12 cellular contexts compared by ENCODE assay signal in genomic region chr7:127619681-127620405, GRCh38. TPM values are rescaled to one million over a fixed set of nuclear protein-coding genes. Genes with fewer than 3 reads are reported as not detected.
A peak's percentile ranks its signal among the peaks of the same experiment; 100 is the strongest.
DNase-seq lines count a peak whose midpoint lies in the region; ATAC-seq and TF ChIP-seq lines count a peak whose summit lies in the region.
"Had no signal": no experiment of that assay in that cellular context is flagged by ENCODE, and none has a peak within 500 bp of the region (broad histone marks: within the 10 kb centered on the region; RNA-seq: fewer than 3 reads in every experiment).

No MANE protein-coding gene starts in this region.

- peak overlapping the region; percentile 71 for H3K4me3 ChIP-seq in iPS-11a (ENCODE audit: low read depth, low read length)

- in situ Hi-C loops in G401 (cut with HindIII; ENCODE audit: low sequenced_read_pairs) = no loop called here

- DNase-seq in activated naive CD8-positive, alpha-beta T cell treated with anti-CD3 and anti-CD28 coated beads, Interleukin-2, amount 50 U/mL, for 24 hours = no peak
- no peak for DNase-seq in activated naive CD8-positive, alpha-beta T cell treated with anti-CD3 and anti-CD28 coated beads for 36 hours
- DNase-seq in type B pancreatic cell (ENCODE audit: extremely low spot score, unreplicated experiment) = no peak
- DNase-seq in G401 (ENCODE audit: low spot score) = no peak
- no peak for DNase-seq in NCI-H2196 (lab: John Stamatoyannopoulos, UW; ENCODE audit: unreplicated experiment)
- DNase-seq: left ventricle myocardium superior; NCI-H1436 treated with DMSO at 0.1 percent for 48 hours; stimulated activated CD4-positive, alpha-beta T cell treated with anti-CD3 and anti-CD28 coated beads, Interleukin-2, amount 100 ng/mL, for 48 hours had no signal

- peaks cover 54% of the 10 kb centered on the region for H3K27me3 Mint-ChIP-seq in activated naive CD8-positive, alpha-beta T cell treated with anti-CD3 and anti-CD28 coated beads, Interleukin-2, amount 50 U/mL, for 24 hours
- peaks cover 77% of the 10 kb centered on the region for H3K27me3 Mint-ChIP-seq in activated naive CD8-positive, alpha-beta T cell treated with anti-CD3 and anti-CD28 coated beads for 36 hours
- H3K27me3 Mint-ChIP-seq in type B pancreatic cell = peaks cover 93% of the 10 kb centered on the region

- H3K27ac Mint-ChIP-seq in activated naive CD8-positive, alpha-beta T cell treated with anti-CD3 and anti-CD28 coated beads, Interleukin-2, amount 50 U/mL, for 24 hours = no peak overlapping the region
- no peak overlapping the region for H3K27ac Mint-ChIP-seq in activated naive CD8-positive, alpha-beta T cell treated with anti-CD3 and anti-CD28 coated beads for 36 hours
- no peak overlapping the region for H3K27ac Mint-ChIP-seq in type B pancreatic cell
- H3K27ac Mint-ChIP-seq: activated CD8-positive, alpha-beta T cell treated with anti-CD3 and anti-CD28 coated beads for 36 hours had no signal

- peaks cover 12% of the 10 kb centered on the region for H3K4me1 Mint-ChIP-seq in activated naive CD8-positive, alpha-beta T cell treated with anti-CD3 and anti-CD28 coated beads, Interleukin-2, amount 50 U/mL, for 24 hours
- peaks cover 7% of the 10 kb centered on the region for H3K4me1 Mint-ChIP-seq in activated naive CD8-positive, alpha-beta T cell treated with anti-CD3 and anti-CD28 coated beads for 36 hours
- peaks cover 7% of the 10 kb centered on the region for H3K4me1 Mint-ChIP-seq in type B pancreatic cell (ENCODE audit: unreplicated experiment)

- no peaks in the 10 kb centered on the region for H3K36me3 Mint-ChIP-seq in activated naive CD8-positive, alpha-beta T cell treated with anti-CD3 and anti-CD28 coated beads, Interleukin-2, amount 50 U/mL, for 24 hours (ENCODE audit: low read depth)
- H3K36me3 Mint-ChIP-seq in activated naive CD8-positive, alpha-beta T cell treated with anti-CD3 and anti-CD28 coated beads for 36 hours = no peaks in the 10 kb centered on the region
- no peaks in the 10 kb centered on the region for H3K36me3 Mint-ChIP-seq in type B pancreatic cell

- no peak overlapping the region for H3K4me3 Mint-ChIP-seq in activated naive CD8-positive, alpha-beta T cell treated with anti-CD3 and anti-CD28 coated beads, Interleukin-2, amount 50 U/mL, for 24 hours
- no peak overlapping the region for H3K4me3 Mint-ChIP-seq in activated naive CD8-positive, alpha-beta T cell treated with anti-CD3 and anti-CD28 coated beads for 36 hours
- peak overlapping the region; percentile 64 for H3K4me3 Mint-ChIP-seq in type B pancreatic cell
- H3K4me3 Mint-ChIP-seq: activated CD8-positive, alpha-beta T cell treated with anti-CD3 and anti-CD28 coated beads for 36 hours had no signal

- no peak for TF ChIP-seq CTCF in type B pancreatic cell (conservative IDR thresholded peaks at IDR 0.05)

- H3K9me3 Mint-ChIP-seq in activated naive CD8-positive, alpha-beta T cell treated with anti-CD3 and anti-CD28 coated beads, Interleukin-2, amount 50 U/mL, for 24 hours = no peaks in the 10 kb centered on the region
- H3K9me3 Mint-ChIP-seq in activated naive CD8-positive, alpha-beta T cell treated with anti-CD3 and anti-CD28 coated beads for 36 hours = no peaks in the 10 kb centered on the region
- no peaks in the 10 kb centered on the region for H3K9me3 Mint-ChIP-seq in type B pancreatic cell
- H3K9me3 Mint-ChIP-seq: activated CD8-positive, alpha-beta T cell treated with anti-CD3 and anti-CD28 coated beads for 36 hours had no signal

- ATAC-seq in activated naive CD8-positive, alpha-beta T cell treated with anti-CD3 and anti-CD28 coated beads, Interleukin-2, amount 50 U/mL, for 24 hours = peak; percentile 22
- ATAC-seq: activated CD8-positive, alpha-beta T cell treated with anti-CD3 and anti-CD28 coated beads for 36 hours; left ventricle myocardium superior had no signal

RNA-seq across cellular contexts. Expression of gene PAX4, which starts 1.9 kb away (rescaled TPM):
- total RNA-seq in activated naive CD8-positive, alpha-beta T cell treated with anti-CD3 and anti-CD28 coated beads for 36 hours = not detected
- 3.4 and 14.9 TPM in 2 replicates for total RNA-seq in type B pancreatic cell (ENCODE audit: low replicate concordance)
- total RNA-seq in G401 (2014; rRNA removed; shearing (Covaris generic)) = not detected in 2 replicates
- total RNA-seq: activated CD8-positive, alpha-beta T cell treated with anti-CD3 and anti-CD28 coated beads for 36 hours; chondrocyte; left ventricle myocardium superior; subcutaneous adipose tissue had no signal

RNA-seq across cellular contexts. Expression of gene FSCN3, which starts 26.3 kb away (rescaled TPM):
- total RNA-seq in activated naive CD8-positive, alpha-beta T cell treated with anti-CD3 and anti-CD28 coated beads for 36 hours = 1 to 10 TPM in 1 of 2 experiments, under 1 TPM in 1; 0.91 to 1.0 TPM
- 1.4 and 1.6 TPM in 2 replicates for total RNA-seq in type B pancreatic cell (ENCODE audit: low replicate concordance)
- total RNA-seq in G401 (2014; rRNA removed; shearing (Covaris generic)) = 0.43 and 6.6 TPM in 2 replicates
- total RNA-seq: chondrocyte, left ventricle myocardium superior had no signal

RNA-seq across cellular contexts. Expression of gene ARF5, which starts 31.6 kb away (rescaled TPM):
- 10 to 100 TPM; 93.1 to 93.6 TPM for total RNA-seq in activated naive CD8-positive, alpha-beta T cell treated with anti-CD3 and anti-CD28 coated beads for 36 hours
- 189 and 190 TPM in 2 replicates for total RNA-seq in type B pancreatic cell (ENCODE audit: low replicate concordance)
- 459 and 527 TPM in 2 replicates for total RNA-seq in G401 (2014; rRNA removed; shearing (Covaris generic))

RNA-seq across cellular contexts. Expression of gene SND1, which starts 32.2 kb away (rescaled TPM):
- total RNA-seq in activated naive CD8-positive, alpha-beta T cell treated with anti-CD3 and anti-CD28 coated beads for 36 hours = 100 to 1,000 TPM; 192 to 201 TPM
- 183 and 199 TPM in 2 replicates for total RNA-seq in type B pancreatic cell (ENCODE audit: low replicate concordance)
- total RNA-seq in G401 (2014; rRNA removed; shearing (Covaris generic)) = 92.4 and 98.0 TPM in 2 replicates

RNA-seq across cellular contexts. Expression of gene GCC1, which starts 34.4 kb away (rescaled TPM):
- total RNA-seq in activated naive CD8-positive, alpha-beta T cell treated with anti-CD3 and anti-CD28 coated beads for 36 hours = 10 to 100 TPM; 15.6 to 16.9 TPM
- total RNA-seq in type B pancreatic cell (ENCODE audit: low replicate concordance) = 15.6 and 21.4 TPM in 2 replicates
- total RNA-seq in G401 (2014; rRNA removed; shearing (Covaris generic)) = 12.0 and 19.4 TPM in 2 replicates
